ENCODE assay signal across 16 cellular contexts in the genomic region with DNA sequence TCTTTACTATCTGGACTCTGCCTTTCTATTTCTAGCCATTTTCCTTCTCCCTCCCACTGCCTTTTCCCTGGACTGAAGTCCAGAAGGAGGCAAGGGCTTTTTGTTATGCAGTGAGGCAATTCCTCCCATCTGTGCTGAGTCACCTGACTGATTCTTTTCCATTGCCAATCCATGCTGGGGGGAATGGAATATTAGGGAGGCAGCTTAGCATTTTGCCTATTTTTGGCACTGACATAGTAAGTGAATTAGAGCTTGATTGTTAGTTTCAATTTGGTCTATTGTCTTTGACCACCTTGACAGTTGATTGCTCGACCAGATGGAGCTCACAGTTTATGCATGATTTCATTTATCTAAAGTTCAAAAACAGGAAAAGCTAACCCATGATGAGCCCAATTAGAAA.
A peak's percentile ranks its signal among the peaks of the same experiment; 100 is the strongest.
DNase-seq lines count a peak whose midpoint lies in the region; ATAC-seq, FAIRE-seq and TF ChIP-seq lines count a peak whose summit lies in the region.
"Had no signal": no experiment of that assay in that cellular context is flagged by ENCODE, and none has a peak within 500 bp of the region (broad histone marks: within the 10 kb centered on the region; RNA-seq: fewer than 3 reads in every experiment).

No MANE protein-coding gene starts in this region.

- peaks cover 8% of the 10 kb centered on the region for H3K4me1 Mint-ChIP-seq in glutamatergic neuron (ENCODE audit: low read depth, unreplicated experiment)
- no peaks in the 10 kb centered on the region for H3K4me1 Mint-ChIP-seq in activated T-cell treated with anti-CD3 and anti-CD28 coated beads, Interleukin-2, amount 50 U/mL, for 72 hours (ENCODE audit: low read depth)

- no peak overlapping the region for H3K4me3 ChIP-seq in A673 (ENCODE audit: low read depth, low read length, poor library complexity, severe bottlenecking)
- H3K4me3 ChIP-seq in colonic mucosa, result no peak overlapping the region
- H3K4me3 ChIP-seq: Peyer's patch had no signal

- H3K9me3 ChIP-seq in A673 (ENCODE audit: low read depth, low read length, poor library complexity, severe bottlenecking) (no peaks in the 10 kb centered on the region), colonic mucosa (no peaks in the 10 kb centered on the region)
- H3K9me3 ChIP-seq: Peyer's patch had no signal

- no peak overlapping the region for H3K9ac ChIP-seq in colonic mucosa (ENCODE audit: low read depth in 2 of 2, low read length in 2 of 2)

- no peaks in the 10 kb centered on the region for H3K4me1 ChIP-seq in A673 (ENCODE audit: insufficient read depth, low read length, poor library complexity, severe bottlenecking)
- H3K4me1 ChIP-seq in colonic mucosa, result no peaks in the 10 kb centered on the region
- H3K4me1 ChIP-seq: Peyer's patch had no signal

- no peaks in the 10 kb centered on the region for H3K36me3 Mint-ChIP-seq in glutamatergic neuron (ENCODE audit: unreplicated experiment)
- peaks cover 0 to 2% of the 10 kb centered on the region in 2 donors for H3K36me3 Mint-ChIP-seq in activated T-cell treated with anti-CD3 and anti-CD28 coated beads, Interleukin-2, amount 50 U/mL, for 72 hours (ENCODE audit: insufficient read depth in 2 of 2)

- no peaks in the 10 kb centered on the region for H3K9me3 Mint-ChIP-seq in glutamatergic neuron (ENCODE audit: unreplicated experiment)
- peaks cover 5 to 20% of the 10 kb centered on the region in 2 donors for H3K9me3 Mint-ChIP-seq in activated T-cell treated with anti-CD3 and anti-CD28 coated beads, Interleukin-2, amount 50 U/mL, for 72 hours

- H3K36me3 ChIP-seq in A673 (ENCODE audit: insufficient read depth, low read length, poor library complexity, severe bottlenecking) (no peaks in the 10 kb centered on the region), colonic mucosa (no peaks in the 10 kb centered on the region)
- H3K36me3 ChIP-seq: Peyer's patch had no signal

- BruUV-seq in A673 (replicated peaks; lab: Mats Ljungman, UMichigan), result no TSS peak

- H3K27ac Mint-ChIP-seq in glutamatergic neuron (ENCODE audit: unreplicated experiment), result peak overlapping the region; percentile 66
- H3K27ac Mint-ChIP-seq in activated T-cell treated with anti-CD3 and anti-CD28 coated beads, Interleukin-2, amount 50 U/mL, for 72 hours, result no peak overlapping the region

- no peak for ATAC-seq in activated T-cell treated with anti-CD3 and anti-CD28 coated beads, Interleukin-2, amount 50 U/mL, for 72 hours (replicated peaks in 1 of 2)
- ATAC-seq: HepG2 had no signal

- H3K27ac ChIP-seq in A673 (ENCODE audit: low read depth, low read length, poor library complexity, severe bottlenecking) (no peak overlapping the region), colonic mucosa (no peak overlapping the region)
- H3K27ac ChIP-seq: Peyer's patch had no signal

- in situ Hi-C loops in G401 (cut with HindIII; ENCODE audit: low sequenced_read_pairs), result no loop called here

- POLR2A ChIA-PET in A673 (lab: Charles Lee; ENCODE audit: low non-redundant PET), result no interaction called here

- no peaks in the 10 kb centered on the region for H3K27me3 Mint-ChIP-seq in glutamatergic neuron (ENCODE audit: unreplicated experiment)
- no peaks in the 10 kb centered on the region for H3K27me3 Mint-ChIP-seq in activated T-cell treated with anti-CD3 and anti-CD28 coated beads, Interleukin-2, amount 50 U/mL, for 72 hours (ENCODE audit: low read depth)

- intact Hi-C loops in A673 (cut with micrococcal nuclease; ENCODE audit: unreplicated experiment) (no loop called here), colonic mucosa (cut with DNase I) (no loop called here)

- DNase-seq in A673 (ENCODE audit: low spot score) (peak; percentile 3), G401 (ENCODE audit: low spot score) (peak; percentile 64), NCI-H446 (lab: John Stamatoyannopoulos, UW) (peak; percentile 99 to 100), glutamatergic neuron (no peak), NCI-H1436 treated with DMSO at 0.1 percent for 48 hours (lab: John Stamatoyannopoulos, UW) (no peak), RCC 7860 (ENCODE audit: low spot score) (no peak), colonic mucosa (no peak)
- no peak for DNase-seq in activated T-cell treated with anti-CD3 and anti-CD28 coated beads, Interleukin-2, amount 50 U/mL, for 72 hours
- DNase-seq: Karpas-422, MM.1S, NCI-H2081 treated with DMSO at 0.1 percent for 48 hours, NCI-H226, Peyer's patch, SHP77 treated with DMSO at 0.1 percent for 48 hours had no signal

- H3K4me3 Mint-ChIP-seq in glutamatergic neuron (ENCODE audit: unreplicated experiment), result no peak overlapping the region
- no peak overlapping the region for H3K4me3 Mint-ChIP-seq in activated T-cell treated with anti-CD3 and anti-CD28 coated beads, Interleukin-2, amount 50 U/mL, for 72 hours

- H3K27me3 ChIP-seq in A673 (replicated peaks; ENCODE audit: insufficient read depth, low read depth, low read length, poor library complexity) (no peaks in the 10 kb centered on the region), colonic mucosa (no peaks in the 10 kb centered on the region)
- H3K27me3 ChIP-seq: Peyer's patch had no signal

- TF ChIP-seq CTCF in A673 (conservative IDR thresholded peaks at IDR 0.05; ENCODE audit: low read depth, low read length), result no peak
- no peak for TF ChIP-seq CTCF in glutamatergic neuron (IDR thresholded peaks at IDR 0.05; ENCODE audit: partially characterized antibody, unreplicated experiment)
- TF ChIP-seq CTCF in colonic mucosa (IDR thresholded peaks at IDR 0.05), result no peak

- no peak for FAIRE-seq in RCC 7860 (lab: Jason Lieb, UNC)
- FAIRE-seq: H54, HepG2 had no signal

- CTCF ChIA-PET in A673 (lab: Charles Lee), result interaction anchor here (0.7 kb wide), 1 partner anchor 1207 kb away, joined by 3 read pairs; no protein-coding TSS in a partner anchor

Comparison
In these comparisons a context has a peak if more than half of its experiments do, and no peak if none do; other contexts are left out.
1. DNase-seq: peak in A673 (single experiment), G401 (single experiment) and NCI-H446 (2 of 2); none in glutamatergic neuron (single experiment), activated T-cell treated with anti-CD3 and anti-CD28 coated beads, Interleukin-2, amount 50 U/mL, for 72 hours (0 of 2), NCI-H1436 treated with DMSO at 0.1 percent for 48 hours (single experiment), RCC 7860 (single experiment) and colonic mucosa (single experiment).